In genomic region chr7:6023974-6024435, GRCh38 we compare ENCODE assay signal across 19 cellular contexts. TPM values are rescaled to one million over a fixed set of nuclear protein-coding genes. Genes with fewer than 3 reads are reported as not detected.
A peak's percentile ranks its signal among the peaks of the same experiment; 100 is the strongest.
DNase-seq lines count a peak whose midpoint lies in the region; ATAC-seq, FAIRE-seq and TF ChIP-seq lines count a peak whose summit lies in the region.
"Had no signal": no experiment of that assay in that cellular context is flagged by ENCODE, and none has a peak within 500 bp of the region (broad histone marks: within the 10 kb centered on the region; RNA-seq: fewer than 3 reads in every experiment).

No MANE protein-coding gene starts in this region.

- H3K9me2 ChIP-seq in PC-9 (ENCODE audit: insufficient read depth) = no peaks in the 10 kb centered on the region

- no peak for ATAC-seq in right cardiac atrium
- ATAC-seq: A549, heart right ventricle, left cardiac atrium had no signal

- BruUV-seq in PC-9 (replicated peaks; lab: Mats Ljungman, UMichigan) = TSS peak; percentile 54

- H3K79me2 ChIP-seq in PC-9 (ENCODE audit: low read depth) = peaks cover 21% of the 10 kb centered on the region

- H3K4me2 ChIP-seq in PC-9 = no peak overlapping the region
- H3K4me2 ChIP-seq: A549, smooth muscle cell had no signal

- intact Hi-C loops in PC-9 (cut with micrococcal nuclease; ENCODE audit: unreplicated experiment) = no loop called here
- intact Hi-C loops in colonic mucosa (cut with DNase I) = no loop called here
- intact Hi-C loops in right cardiac atrium (cut with DNase I) = no loop called here

- no peak for FAIRE-seq in RCC 7860 (lab: Jason Lieb, UNC)
- FAIRE-seq: A549 had no signal

- peaks cover 55% of the 10 kb centered on the region for H3K36me3 Mint-ChIP-seq in T-helper 1 cell treated with Interleukin-12 subunit alpha and Interleukin-12 subunit beta and Interleukin-4 antibody, amounts not matched to agents 30 μg/mL and 1 μg/mL, for 36 hours (ENCODE audit: low read depth)
- H3K36me3 Mint-ChIP-seq in mesothelial cell of epicardium = peaks cover 68% of the 10 kb centered on the region

- CTCF ChIA-PET in PC-9 (lab: Charles Lee) = no interaction called here

- H3K4me1 ChIP-seq in PC-9 (replicated peaks; ENCODE audit: insufficient read depth) (peaks cover 17% of the 10 kb centered on the region), colonic mucosa (peaks cover 7% of the 10 kb centered on the region), neutrophil (ENCODE audit: control insufficient read depth in 1 of 2, insufficient read depth in 1 of 2, low read depth in 1 of 2, low read length in 1 of 2) (peaks cover 21 to 22% of the 10 kb centered on the region in 2 experiments), right cardiac atrium (ENCODE audit: control insufficient read depth, insufficient read depth, low read length) (no peaks in the 10 kb centered on the region)
- H3K4me1 ChIP-seq: A549, HAP-1 had no signal

- peaks cover 14% of the 10 kb centered on the region for H4K20me1 ChIP-seq in PC-9 (ENCODE audit: insufficient read depth)

- no peak for TF ChIP-seq CTCF in PC-9 (conservative IDR thresholded peaks at IDR 0.05)
- TF ChIP-seq CTCF in colonic mucosa (IDR thresholded peaks at IDR 0.05) = no peak
- no peak for TF ChIP-seq CTCF in neutrophil (IDR thresholded peaks at IDR 0.05)
- no peak for TF ChIP-seq CTCF in mesothelial cell of epicardium (IDR thresholded peaks at IDR 0.05; ENCODE audit: unreplicated experiment)

- H3K27me3 ChIP-seq in PC-9 (ENCODE audit: insufficient read depth, low read depth) = no peaks in the 10 kb centered on the region
- no peaks in the 10 kb centered on the region for H3K27me3 ChIP-seq in colonic mucosa
- no peaks in the 10 kb centered on the region for H3K27me3 ChIP-seq in neutrophil
- no peaks in the 10 kb centered on the region for H3K27me3 ChIP-seq in right cardiac atrium (ENCODE audit: control insufficient read depth, insufficient read depth)
- H3K27me3 ChIP-seq: heart right ventricle had no signal

- no peaks in the 10 kb centered on the region for H3K9me3 Mint-ChIP-seq in T-helper 1 cell treated with Interleukin-12 subunit alpha and Interleukin-12 subunit beta and Interleukin-4 antibody, amounts not matched to agents 30 μg/mL and 1 μg/mL, for 36 hours
- H3K9me3 Mint-ChIP-seq in mesothelial cell of epicardium = no peaks in the 10 kb centered on the region

- no peak overlapping the region for H3K4me3 ChIP-seq in PC-9
- no peak overlapping the region for H3K4me3 ChIP-seq in colonic mucosa
- no peak overlapping the region for H3K4me3 ChIP-seq in neutrophil (ENCODE audit: low read depth in 1 of 2, low read length in 1 of 2)
- no peak overlapping the region for H3K4me3 ChIP-seq in right cardiac atrium (ENCODE audit: low read length)
- H3K4me3 ChIP-seq: A549, HAP-1, heart right ventricle, smooth muscle cell had no signal

- H3K27me3 Mint-ChIP-seq in T-helper 1 cell treated with Interleukin-12 subunit alpha and Interleukin-12 subunit beta and Interleukin-4 antibody, amounts not matched to agents 30 μg/mL and 1 μg/mL, for 36 hours (ENCODE audit: low read depth) = no peaks in the 10 kb centered on the region
- H3K27me3 Mint-ChIP-seq in mesothelial cell of epicardium (ENCODE audit: low read depth) = no peaks in the 10 kb centered on the region

- no peak overlapping the region for H2AFZ ChIP-seq in PC-9

- peak overlapping the region; percentile 50 for H3K27ac Mint-ChIP-seq in T-helper 1 cell treated with Interleukin-12 subunit alpha and Interleukin-12 subunit beta and Interleukin-4 antibody, amounts not matched to agents 30 μg/mL and 1 μg/mL, for 36 hours
- no peak overlapping the region for H3K27ac Mint-ChIP-seq in mesothelial cell of epicardium

- POLR2A ChIA-PET in PC-9 (lab: Charles Lee; ENCODE audit: unreplicated experiment) = no interaction called here

- H3K9me3 ChIP-seq in PC-9 (ENCODE audit: insufficient read depth, low read depth) (no peaks in the 10 kb centered on the region), colonic mucosa (no peaks in the 10 kb centered on the region), neutrophil (no peaks in the 10 kb centered on the region), right cardiac atrium (ENCODE audit: control insufficient read depth, low read length) (no peaks in the 10 kb centered on the region)
- H3K9me3 ChIP-seq: A549, HAP-1, heart right ventricle had no signal

- DNase-seq in T-helper 1 cell (no peak), PC-9 (no peak), colonic mucosa (peak; percentile 62), mesothelial cell of epicardium (ENCODE audit: low spot score in 2 of 2, unreplicated experiment in 2 of 2) (no peak), RCC 7860 (ENCODE audit: low spot score) (no peak), right cardiac atrium (no peak)
- DNase-seq: activated CD4-positive, alpha-beta T cell treated with anti-CD3 and anti-CD28 coated beads, Interleukin-2, amount 50 U/mL, for 48 hours; caudate nucleus; heart right ventricle; left cardiac atrium; MM.1S; NCI-H2227 treated with DMSO at 0.1 percent for 48 hours had no signal

- peak overlapping the region in 1 of 2 donors; percentile 58 for H3K9ac ChIP-seq in colonic mucosa (ENCODE audit: low read depth in 2 of 2, low read length in 2 of 2)

- no peak overlapping the region for H3K27ac ChIP-seq in PC-9
- H3K27ac ChIP-seq in colonic mucosa = peak overlapping the region; percentile 44
- H3K27ac ChIP-seq in neutrophil = peak overlapping the region; percentile 57
- no peak overlapping the region for H3K27ac ChIP-seq in right cardiac atrium (ENCODE audit: low read length)
- H3K27ac ChIP-seq: A549, epithelial cell of prostate, heart right ventricle had no signal

- 86% methylated on average over 7 of the region's 7 CpGs for WGBS in right cardiac atrium

- H3K4me3 Mint-ChIP-seq in T-helper 1 cell treated with Interleukin-12 subunit alpha and Interleukin-12 subunit beta and Interleukin-4 antibody, amounts not matched to agents 30 μg/mL and 1 μg/mL, for 36 hours = no peak overlapping the region
- H3K4me3 Mint-ChIP-seq in mesothelial cell of epicardium = no peak overlapping the region

- H3K36me3 ChIP-seq in PC-9 (ENCODE audit: low read depth) = peaks cover 83% of the 10 kb centered on the region
- peaks cover 20% of the 10 kb centered on the region for H3K36me3 ChIP-seq in colonic mucosa
- H3K36me3 ChIP-seq in neutrophil = peaks cover 45% of the 10 kb centered on the region

- H3K4me1 Mint-ChIP-seq in T-helper 1 cell treated with Interleukin-12 subunit alpha and Interleukin-12 subunit beta and Interleukin-4 antibody, amounts not matched to agents 30 μg/mL and 1 μg/mL, for 36 hours (ENCODE audit: low read depth) = peaks cover 23% of the 10 kb centered on the region
- H3K4me1 Mint-ChIP-seq in mesothelial cell of epicardium = peaks cover 8% of the 10 kb centered on the region

- peaks cover 66% of the 10 kb centered on the region for H3F3A ChIP-seq in PC-9 (ENCODE audit: insufficient read depth, low read depth)

RNA-seq across cellular contexts. Expression of gene ANKRD61, which starts 7.2 kb away (rescaled TPM):
- total RNA-seq in PC-9 (2021) = 0.37 TPM in 1 of 2 replicates, not detected in the other
- total RNA-seq in colonic mucosa = not detected
- total RNA-seq in mesothelial cell of epicardium = 0.20 to 0.29 TPM in 2 of 3 replicates, not detected in the other
- total RNA-seq in right cardiac atrium = not detected
- polyA plus RNA-seq in right cardiac atrium = 0.11 TPM
- total RNA-seq: osteoblast, smooth muscle cell had no signal

RNA-seq across cellular contexts. Expression of gene AIMP2, which starts 14.9 kb away (rescaled TPM):
- total RNA-seq in PC-9 (2021) (65.1 and 73.8 TPM in 2 replicates), colonic mucosa (10 to 100 TPM; 31.8 to 60.3 TPM), mesothelial cell of epicardium (24.6 to 26.9 TPM (median 25.2 TPM) in 3 replicates), right cardiac atrium (10 to 100 TPM; 27.9 to 35.5 (median 33.5) TPM)
- polyA plus RNA-seq in right cardiac atrium = 35.6 TPM

RNA-seq across cellular contexts. Expression of gene PMS2, which starts 15.2 kb away (rescaled TPM):
- total RNA-seq in PC-9 (2021) = 30.4 and 32.1 TPM in 2 replicates
- 1 to 10 TPM; 9.3 to 9.9 TPM for total RNA-seq in colonic mucosa
- 23.3 to 26.1 TPM (median 25.2 TPM) in 3 replicates for total RNA-seq in mesothelial cell of epicardium
- total RNA-seq in right cardiac atrium = 1 to 10 TPM; 6.4 to 8.2 (median 6.6) TPM
- 3.1 TPM for polyA plus RNA-seq in right cardiac atrium

RNA-seq across cellular contexts. Expression of gene EIF2AK1, which starts 35.0 kb away (rescaled TPM):
- total RNA-seq in PC-9 (2021) (202 and 239 TPM in 2 replicates), colonic mucosa (100 to 1,000 TPM; 102 to 127 TPM), mesothelial cell of epicardium (114 to 115 TPM (median 115 TPM) in 3 replicates), right cardiac atrium (10 to 100 TPM; 45.7 to 53.9 (median 49.0) TPM)
- 33.3 TPM for polyA plus RNA-seq in right cardiac atrium

RNA-seq across cellular contexts. Expression of gene RSPH10B, which starts 53.5 kb away (rescaled TPM):
- total RNA-seq in PC-9 (2021) (0.80 TPM in 1 of 2 replicates, not detected in the other), colonic mucosa (not detected), mesothelial cell of epicardium (0.38 to 0.66 TPM (median 0.54 TPM) in 3 replicates), right cardiac atrium (not detected)
- 0.11 TPM for polyA plus RNA-seq in right cardiac atrium
- total RNA-seq: left cardiac atrium, osteoblast had no signal
- polyA plus RNA-seq: heart right ventricle, smooth muscle cell had no signal

Comparison
In these comparisons a context has a peak if more than half of its experiments do, and no peak if none do; other contexts are left out.
1. H3K27ac ChIP-seq: peak in colonic mucosa (single experiment) and neutrophil (single experiment); none in PC-9 (single experiment) and right cardiac atrium (single experiment).